Comparison of ENCODE assay signal across 30 cellular contexts in the genomic region with DNA sequence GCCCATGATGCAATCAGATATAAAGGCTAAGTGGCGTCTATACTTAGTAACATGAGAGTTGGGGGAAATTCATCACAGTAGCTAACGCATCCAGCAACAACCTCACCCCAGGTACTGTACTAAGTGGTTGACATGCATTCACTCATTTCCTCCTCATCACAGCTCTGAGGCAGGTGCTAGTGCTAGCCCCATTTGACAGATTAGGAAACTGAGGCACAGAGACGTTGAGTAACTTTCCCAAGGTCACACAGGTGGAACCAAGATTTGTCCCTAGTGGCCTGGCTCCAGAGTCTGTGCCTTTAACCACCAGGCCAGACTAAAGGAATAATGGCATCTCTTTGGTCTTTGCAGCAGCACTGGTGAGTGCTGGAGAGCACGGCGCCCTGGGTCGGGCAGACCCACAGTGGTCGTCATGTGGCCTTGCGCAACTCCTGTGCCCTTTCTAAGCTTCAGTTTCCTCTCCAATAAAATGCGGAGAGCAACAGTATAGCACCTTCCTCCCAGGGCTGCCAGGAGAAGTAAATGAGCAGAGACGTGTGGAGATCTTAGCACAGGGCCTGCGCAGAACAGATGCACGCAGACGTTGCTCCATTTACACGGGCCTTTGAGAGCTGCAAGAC.
"Had no signal": no experiment of that assay in that cellular context is flagged by ENCODE, and none has a peak within 500 bp of the region (broad histone marks: within the 10 kb centered on the region; RNA-seq: fewer than 3 reads in every experiment).

No MANE protein-coding gene starts in this region.

- H3K4me1 Mint-ChIP-seq: naive B cell had no signal

- H2AFZ ChIP-seq: hepatocyte had no signal

- H3K9me3 ChIP-seq: colonic mucosa, gastroesophageal sphincter, heart left ventricle, left lung, mucosa of descending colon, neutrophil, pancreas, prostate gland, sigmoid colon, thoracic aorta, transverse colon, vagina had no signal

- H3K4me1 ChIP-seq: colonic mucosa, pancreas, prostate gland had no signal

- H3K36me3 Mint-ChIP-seq: mesothelial cell of epicardium; naive B cell; natural killer cell treated with Interleukin-12 subunit alpha and Interleukin-12 subunit beta and Interleukin-15 and Interleukin-18, amount 100 ng/mL, for 72 hours had no signal

- H3K4me3 Mint-ChIP-seq: dendritic cell treated with granulocyte-macrophage colony-stimulating factor and Interleukin-4, amounts not matched to agents 40 ng/mL and 50 ng/mL, for 4 days; endodermal cell; mesothelial cell of epicardium; naive B cell; natural killer cell treated with Interleukin-12 subunit alpha and Interleukin-12 subunit beta and Interleukin-15 and Interleukin-18, amount 100 ng/mL, for 72 hours; neural crest cell; stimulated activated effector memory CD8-positive, alpha-beta T cell treated with anti-CD3 and anti-CD28 coated beads, Interleukin-12 subunit alpha, Interleukin-12 subunit beta, amount 100 ng/mL, for 72 hours had no signal

- H3K4me3 ChIP-seq: colonic mucosa, gastroesophageal sphincter, heart left ventricle, hepatocyte, left lung, mucosa of descending colon, pancreas, prostate gland, right atrium auricular region, sigmoid colon, thoracic aorta, transverse colon, vagina had no signal

- H3K27ac Mint-ChIP-seq: dendritic cell treated with granulocyte-macrophage colony-stimulating factor and Interleukin-4, amounts not matched to agents 40 ng/mL and 50 ng/mL, for 4 days; endodermal cell; mesothelial cell of epicardium; naive B cell; natural killer cell treated with Interleukin-12 subunit alpha and Interleukin-12 subunit beta and Interleukin-15 and Interleukin-18, amount 100 ng/mL, for 72 hours; stimulated activated effector memory CD8-positive, alpha-beta T cell treated with anti-CD3 and anti-CD28 coated beads, Interleukin-12 subunit alpha, Interleukin-12 subunit beta, amount 100 ng/mL, for 72 hours had no signal

- H3K27ac ChIP-seq: colonic mucosa, epithelial cell of prostate, foreskin keratinocyte, gastroesophageal sphincter, heart left ventricle, hepatocyte, left lung, neutrophil, pancreas, prostate gland, right atrium auricular region, sigmoid colon, thoracic aorta, transverse colon, vagina had no signal

- H3K27me3 ChIP-seq: colonic mucosa, foreskin keratinocyte, gastroesophageal sphincter, hepatocyte, left lung, neutrophil, pancreas, right atrium auricular region, transverse colon, vagina had no signal

- DNase-seq: colonic mucosa; effector CD8-positive, alpha-beta T cell; endodermal cell; foreskin keratinocyte; left cardiac atrium; left lung; mesenchymal stem cell; mucosa of descending colon; naive B cell; pancreas; sigmoid colon; stimulated activated CD4-positive, alpha-beta T cell treated with anti-CD3 and anti-CD28 coated beads, Interleukin-2, amount 100 ng/mL, for 24 hours; stimulated activated CD4-positive, alpha-beta T cell treated with anti-CD3 and anti-CD28 coated beads, Interleukin-4, amount 100 ng/mL, for 24 hours; stimulated activated naive CD4-positive, alpha-beta T cell treated with Interleukin-2 at 50 U/mL for 16 hours; transverse colon had no signal

- H3K9me3 Mint-ChIP-seq: dendritic cell treated with granulocyte-macrophage colony-stimulating factor and Interleukin-4, amounts not matched to agents 40 ng/mL and 50 ng/mL, for 4 days; natural killer cell treated with Interleukin-12 subunit alpha and Interleukin-12 subunit beta and Interleukin-15 and Interleukin-18, amount 100 ng/mL, for 72 hours; neural crest cell; stimulated activated effector memory CD8-positive, alpha-beta T cell treated with anti-CD3 and anti-CD28 coated beads, Interleukin-12 subunit alpha, Interleukin-12 subunit beta, amount 100 ng/mL, for 72 hours had no signal

- ATAC-seq: esophagus mucosa; foreskin keratinocyte; gastroesophageal sphincter; left cardiac atrium; left lung; mucosa of descending colon; natural killer cell treated with Interleukin-12 subunit alpha and Interleukin-12 subunit beta and Interleukin-15 and Interleukin-18, amount 100 ng/mL, for 72 hours; pancreas; stimulated activated effector memory CD8-positive, alpha-beta T cell treated with anti-CD3 and anti-CD28 coated beads, Interleukin-12 subunit alpha, Interleukin-12 subunit beta, amount 100 ng/mL, for 72 hours had no signal

- H3K36me3 ChIP-seq: colonic mucosa, gastroesophageal sphincter, heart left ventricle, left lung, neutrophil, pancreas, prostate gland, right atrium auricular region, sigmoid colon, thoracic aorta, transverse colon, vagina had no signal

- H3K4me2 ChIP-seq: hepatocyte had no signal
